8 cellular contexts compared by ENCODE assay signal in the genomic region with DNA sequence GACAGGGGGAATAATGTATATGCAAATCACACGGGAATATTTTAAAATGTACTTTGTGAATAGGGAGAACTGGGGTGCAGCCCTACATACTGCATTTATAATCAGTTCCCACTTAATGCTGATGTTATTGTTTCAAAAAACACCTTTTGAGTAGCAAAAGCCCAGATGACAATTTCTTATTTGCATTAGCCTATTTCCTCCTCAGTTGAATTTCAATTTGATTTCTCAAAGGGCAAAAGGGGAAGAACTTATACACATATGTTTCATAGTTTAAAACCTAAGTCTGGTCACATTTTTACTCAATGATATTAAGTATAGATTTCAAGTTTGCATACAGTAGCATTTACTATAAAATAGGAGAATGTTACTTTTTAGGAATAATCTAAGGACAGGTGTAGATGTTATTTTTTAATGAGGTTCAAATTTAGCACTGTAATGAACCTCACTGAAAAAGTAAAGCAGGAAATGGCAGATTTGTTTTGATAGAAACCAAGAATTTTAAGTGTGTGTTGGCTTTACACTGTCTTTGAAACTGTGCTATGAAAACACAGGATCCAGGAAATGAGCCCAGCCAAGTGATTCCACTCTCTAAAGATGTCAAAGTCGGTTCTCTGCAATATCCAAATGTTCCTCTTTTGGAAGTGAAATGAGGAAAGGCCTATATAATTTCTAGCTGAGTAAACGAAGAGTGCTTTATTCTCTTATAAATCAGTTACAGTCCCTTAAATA.
DNase-seq lines count a peak whose midpoint lies in the region; ATAC-seq and TF ChIP-seq lines count a peak whose summit lies in the region.

No MANE protein-coding gene starts in this region.

- no peak for TF ChIP-seq CTCF in psoas muscle (IDR thresholded peaks at IDR 0.05)

- 44 to 52% (median 44%) methylated on average over 3 of the region's 3 CpGs for WGBS in psoas muscle, 3 donors

- H3K27me3 Mint-ChIP-seq in T-helper 17 cell: no peaks in the 10 kb centered on the region

- DNase-seq in T-helper 17 cell (no peak), lung microvascular endothelial cell (ENCODE audit: low read depth in 2 of 2) (peak; percentile 38 to 67), SJCRH30 (no peak), psoas muscle (no peak), NCI-H1048 (lab: John Stamatoyannopoulos, UW) (no peak), NCI-H226 (no peak)

- intact Hi-C loops in psoas muscle (cut with DNase I): no loop called here

- H3K27me3 ChIP-seq in SJCRH30 (no peaks in the 10 kb centered on the region), psoas muscle (ENCODE audit: insufficient read depth in 3 of 3, low read length in 2 of 3) (no peaks in the 10 kb centered on the region)

- H3K4me1 ChIP-seq in SJCRH30 (no peaks in the 10 kb centered on the region), psoas muscle (peaks cover 2% of the 10 kb centered on the region)

- H3K4me3 ChIP-seq in SJCRH30 (no peak overlapping the region), psoas muscle (no peak overlapping the region)

- H3K9me3 ChIP-seq in T-helper 17 cell (ENCODE audit: control insufficient read depth, low read length, poor library complexity, severe bottlenecking) (no peaks in the 10 kb centered on the region), SJCRH30 (replicated peaks) (no peaks in the 10 kb centered on the region), psoas muscle (no peaks in the 10 kb centered on the region)

- H3K4me3 Mint-ChIP-seq in T-helper 17 cell: peak overlapping the region; percentile 33

- ATAC-seq in GM18868 (IDR thresholded peaks at IDR 0.05; ENCODE audit: unreplicated experiment): peak; percentile 46
- peak; percentile 47 for ATAC-seq in HG02763 (IDR thresholded peaks at IDR 0.05; ENCODE audit: unreplicated experiment)
- peak; percentile 65 for ATAC-seq in T-helper 17 cell
- ATAC-seq in psoas muscle: no peak

- H3K27ac Mint-ChIP-seq in T-helper 17 cell: peak overlapping the region; percentile 93

- peaks cover 17% of the 10 kb centered on the region for H3K4me1 Mint-ChIP-seq in T-helper 17 cell

- H3K36me3 ChIP-seq in SJCRH30: no peaks in the 10 kb centered on the region
- no peaks in the 10 kb centered on the region for H3K36me3 ChIP-seq in psoas muscle (ENCODE audit: insufficient read depth in 1 of 2, low read depth in 1 of 2)

- peaks cover 3% of the 10 kb centered on the region for H3K36me3 Mint-ChIP-seq in T-helper 17 cell (ENCODE audit: low read depth)

- H3K27ac ChIP-seq in SJCRH30 (no peak overlapping the region), psoas muscle (no peak overlapping the region)

Comparison
In these comparisons a context has a peak if more than half of its experiments do, and no peak if none do; other contexts are left out.
1. ATAC-seq: peak in GM18868 (single experiment), HG02763 (single experiment) and T-helper 17 cell (single experiment); none in psoas muscle (0 of 4).
2. DNase-seq: peak in lung microvascular endothelial cell (2 of 2); none in T-helper 17 cell (0 of 3), SJCRH30 (0 of 2), psoas muscle (0 of 2), NCI-H1048 (single experiment) and NCI-H226 (single experiment).